8 cellular contexts compared by ENCODE assay signal in genomic region chr14:45426685-45427282, GRCh38.
DNase-seq lines count a peak whose midpoint lies in the region; ATAC-seq and TF ChIP-seq lines count a peak whose summit lies in the region.

No MANE protein-coding gene starts in this region.

- 0 to 2% methylated on average over 2 of the region's 2 CpGs for WGBS in body of pancreas, 2 donors

- H3K36me3 Mint-ChIP-seq in natural killer cell: peaks cover 8% of the 10 kb centered on the region
- no peaks in the 10 kb centered on the region for H3K36me3 Mint-ChIP-seq in natural killer cell treated with Interleukin-12 subunit alpha and Interleukin-12 subunit beta and Interleukin-15 and Interleukin-18, amount 100 ng/mL, for 72 hours
- no peaks in the 10 kb centered on the region for H3K36me3 Mint-ChIP-seq in activated naive CD8-positive, alpha-beta T cell treated with anti-CD3 and anti-CD28 coated beads, Interleukin-2, amount 50 U/mL, for 24 hours (ENCODE audit: low read depth)

- intact Hi-C loops in natural killer cell (cut with micrococcal nuclease) (no loop called here), body of pancreas (cut with DNase I) (no loop called here)

- H3K27me3 Mint-ChIP-seq in natural killer cell (ENCODE audit: low read depth in 2 of 2): no peaks in the 10 kb centered on the region
- no peaks in the 10 kb centered on the region for H3K27me3 Mint-ChIP-seq in natural killer cell treated with Interleukin-12 subunit alpha and Interleukin-12 subunit beta and Interleukin-15 and Interleukin-18, amount 100 ng/mL, for 72 hours
- H3K27me3 Mint-ChIP-seq in activated naive CD8-positive, alpha-beta T cell treated with anti-CD3 and anti-CD28 coated beads, Interleukin-2, amount 50 U/mL, for 24 hours: no peaks in the 10 kb centered on the region

- no peaks in the 10 kb centered on the region for H3K9me3 ChIP-seq in body of pancreas

- H3K4me3 Mint-ChIP-seq in natural killer cell: no peak overlapping the region
- no peak overlapping the region for H3K4me3 Mint-ChIP-seq in natural killer cell treated with Interleukin-12 subunit alpha and Interleukin-12 subunit beta and Interleukin-15 and Interleukin-18, amount 100 ng/mL, for 72 hours
- no peak overlapping the region for H3K4me3 Mint-ChIP-seq in activated naive CD8-positive, alpha-beta T cell treated with anti-CD3 and anti-CD28 coated beads, Interleukin-2, amount 50 U/mL, for 24 hours

- H3K9me3 Mint-ChIP-seq in natural killer cell: peaks cover 2 to 6% of the 10 kb centered on the region in 2 donors
- H3K9me3 Mint-ChIP-seq in natural killer cell treated with Interleukin-12 subunit alpha and Interleukin-12 subunit beta and Interleukin-15 and Interleukin-18, amount 100 ng/mL, for 72 hours: peaks cover 3% of the 10 kb centered on the region
- H3K9me3 Mint-ChIP-seq in activated naive CD8-positive, alpha-beta T cell treated with anti-CD3 and anti-CD28 coated beads, Interleukin-2, amount 50 U/mL, for 24 hours: peaks cover 14% of the 10 kb centered on the region

- TF ChIP-seq CTCF in natural killer cell (IDR thresholded peaks at IDR 0.05) (peak; percentile 45), body of pancreas (IDR thresholded peaks at IDR 0.05) (peak; percentile 17 to 76 (median 63))

- H3K27ac Mint-ChIP-seq in natural killer cell: no peak overlapping the region
- no peak overlapping the region for H3K27ac Mint-ChIP-seq in natural killer cell treated with Interleukin-12 subunit alpha and Interleukin-12 subunit beta and Interleukin-15 and Interleukin-18, amount 100 ng/mL, for 72 hours
- no peak overlapping the region for H3K27ac Mint-ChIP-seq in activated naive CD8-positive, alpha-beta T cell treated with anti-CD3 and anti-CD28 coated beads, Interleukin-2, amount 50 U/mL, for 24 hours

- no peaks in the 10 kb centered on the region for H3K4me1 Mint-ChIP-seq in natural killer cell
- no peaks in the 10 kb centered on the region for H3K4me1 Mint-ChIP-seq in natural killer cell treated with Interleukin-12 subunit alpha and Interleukin-12 subunit beta and Interleukin-15 and Interleukin-18, amount 100 ng/mL, for 72 hours (ENCODE audit: low read depth in 2 of 2)
- no peaks in the 10 kb centered on the region for H3K4me1 Mint-ChIP-seq in activated naive CD8-positive, alpha-beta T cell treated with anti-CD3 and anti-CD28 coated beads, Interleukin-2, amount 50 U/mL, for 24 hours

- ATAC-seq in natural killer cell (no peak), HG03354 (IDR thresholded peaks at IDR 0.05; ENCODE audit: poor library complexity, severe bottlenecking, unreplicated experiment) (peak; percentile 90), body of pancreas (peak; percentile 55), GM21717 (IDR thresholded peaks at IDR 0.05; ENCODE audit: unreplicated experiment) (no peak)
- ATAC-seq in natural killer cell treated with Interleukin-12 subunit alpha and Interleukin-12 subunit beta and Interleukin-15 and Interleukin-18, amount 100 ng/mL, for 72 hours: no peak
- ATAC-seq in activated naive CD8-positive, alpha-beta T cell treated with anti-CD3 and anti-CD28 coated beads, Interleukin-2, amount 50 U/mL, for 24 hours: no peak

- no peak for DNase-seq in natural killer cell
- DNase-seq in natural killer cell treated with Interleukin-12 subunit alpha and Interleukin-12 subunit beta and Interleukin-15 and Interleukin-18, amount 100 ng/mL, for 72 hours (ENCODE audit: low spot score): no peak
- DNase-seq in NCI-H345 treated with DMSO at 0.1 percent for 48 hours (lab: John Stamatoyannopoulos, UW; ENCODE audit: unreplicated experiment): peak; percentile 86
- DNase-seq in body of pancreas: peak in 1 of 4 donors; percentile 20
- peak; percentile 52 for DNase-seq in kidney glomerular epithelial cell (lab: John Stamatoyannopoulos, UW)
- no peak for DNase-seq in activated naive CD8-positive, alpha-beta T cell treated with anti-CD3 and anti-CD28 coated beads, Interleukin-2, amount 50 U/mL, for 24 hours

- H3K27me3 ChIP-seq in body of pancreas: no peaks in the 10 kb centered on the region

- no peak overlapping the region for H3K4me3 ChIP-seq in body of pancreas

- no peak overlapping the region for H3K27ac ChIP-seq in body of pancreas

- TF ChIP-seq POLR2A in body of pancreas (IDR thresholded peaks at IDR 0.05): no peak

- no peaks in the 10 kb centered on the region for H3K4me1 ChIP-seq in body of pancreas

- no peaks in the 10 kb centered on the region for H3K36me3 ChIP-seq in body of pancreas (replicated peaks in 1 of 2; ENCODE audit: insufficient read depth in 1 of 2, low read depth in 2 of 2)

Comparison
In these comparisons a context has a peak if more than half of its experiments do, and no peak if none do; other contexts are left out.
1. ATAC-seq: peak in HG03354 (single experiment) and body of pancreas (single experiment); none in natural killer cell (0 of 3), natural killer cell treated with Interleukin-12 subunit alpha and Interleukin-12 subunit beta and Interleukin-15 and Interleukin-18, amount 100 ng/mL, for 72 hours (0 of 2), activated naive CD8-positive, alpha-beta T cell treated with anti-CD3 and anti-CD28 coated beads, Interleukin-2, amount 50 U/mL, for 24 hours (single experiment) and GM21717 (single experiment).
2. DNase-seq: peak in NCI-H345 treated with DMSO at 0.1 percent for 48 hours (single experiment) and kidney glomerular epithelial cell (single experiment); none in natural killer cell (single experiment), natural killer cell treated with Interleukin-12 subunit alpha and Interleukin-12 subunit beta and Interleukin-15 and Interleukin-18, amount 100 ng/mL, for 72 hours (single experiment) and activated naive CD8-positive, alpha-beta T cell treated with anti-CD3 and anti-CD28 coated beads, Interleukin-2, amount 50 U/mL, for 24 hours (single experiment).